ENCODE assay signal across 11 cellular contexts in genomic region chr6:46741910-46742309, GRCh38. TPM values are rescaled to one million over a fixed set of nuclear protein-coding genes. Genes with fewer than 3 reads are reported as not detected.
"Had no signal": no experiment of that assay in that cellular context is flagged by ENCODE, and none has a peak within 500 bp of the region (broad histone marks: within the 10 kb centered on the region; RNA-seq: fewer than 3 reads in every experiment).

No MANE protein-coding gene starts in this region.

- DNase-seq: GM23248, GOT3, H7, HFFc6, KG1 had no signal

- H3K4me1 ChIP-seq: HAP-1 had no signal

- H3K36me3 ChIP-seq: HAP-1 had no signal

- H3K27ac Mint-ChIP-seq: HFFc6, IgD-negative memory B cell had no signal

- H3K4me3 ChIP-seq: GM23248, HAP-1 had no signal

- H3K9me3 ChIP-seq: HAP-1 had no signal

- H3K4me1 Mint-ChIP-seq: IgD-negative memory B cell had no signal

- ATAC-seq: HCT116 had no signal

- H2AFZ ChIP-seq: GM23248 had no signal

- H3K27ac ChIP-seq: GM23248, HL-60 had no signal

- H3K4me3 Mint-ChIP-seq: HFFc6, IgD-negative memory B cell had no signal

- H3K27me3 Mint-ChIP-seq: IgD-negative memory B cell had no signal

- H3K9ac ChIP-seq: GM23248 had no signal

RNA-seq across cellular contexts. Expression of gene ANKRD66, which starts 4.8 kb away (rescaled TPM):
- total RNA-seq: GM23248, H4, H7, HFFc6, HT1080 had no signal
- polyA plus RNA-seq: GM23248, IgD-negative memory B cell had no signal

RNA-seq across cellular contexts. Expression of gene PLA2G7, which starts 6.7 kb away (rescaled TPM):
- total RNA-seq: GM23248, H4, HFFc6, HT1080 had no signal
- polyA plus RNA-seq: GM23248, IgD-negative memory B cell had no signal

RNA-seq across cellular contexts. Expression of gene MEP1A, which starts 51.3 kb away (rescaled TPM):
- total RNA-seq: GM23248, H7, HFFc6, HT1080 had no signal
- polyA plus RNA-seq: GM23248, IgD-negative memory B cell had no signal

RNA-seq across cellular contexts. Expression of gene TDRD6, which starts 54.2 kb away (rescaled TPM):
- total RNA-seq: GM23248, H7, HFFc6, HT1080 had no signal
- polyA plus RNA-seq: GM23248, IgD-negative memory B cell had no signal
